ENCODE assay signal across 22 cellular contexts in the genomic region with DNA sequence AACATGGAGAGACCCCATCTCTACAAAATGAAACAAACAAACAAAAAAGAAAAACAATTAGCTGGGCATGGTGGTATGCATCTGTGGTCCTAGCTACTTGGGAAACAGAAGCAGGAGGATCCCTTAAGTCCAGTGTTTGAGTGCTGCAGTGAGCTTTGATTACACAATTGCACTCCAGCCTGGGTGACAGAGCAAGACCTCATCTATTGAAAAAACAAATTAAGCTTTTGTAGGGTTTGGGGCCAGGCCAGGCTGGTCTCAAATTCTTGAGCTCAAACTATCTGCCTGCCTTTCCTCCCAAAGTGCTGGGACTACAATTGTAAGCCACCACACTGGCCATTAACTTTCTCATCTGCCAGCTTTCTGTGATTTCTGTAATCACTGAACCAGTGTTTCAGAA. TPM values are rescaled to one million over a fixed set of nuclear protein-coding genes. Genes with fewer than 3 reads are reported as not detected.
A peak's percentile ranks its signal among the peaks of the same experiment; 100 is the strongest.
DNase-seq lines count a peak whose midpoint lies in the region; FAIRE-seq and TF ChIP-seq lines count a peak whose summit lies in the region.
"Had no signal": no experiment of that assay in that cellular context is flagged by ENCODE, and none has a peak within 500 bp of the region (broad histone marks: within the 10 kb centered on the region; RNA-seq: fewer than 3 reads in every experiment).

No MANE protein-coding gene starts in this region.

- H3K27ac ChIP-seq in astrocyte (ENCODE audit: low read depth, low read length), result no peak overlapping the region
- H3K27ac ChIP-seq in temporal lobe (ENCODE audit: low read depth, low read length), result peak overlapping the region; percentile 79
- H3K27ac ChIP-seq: SJSA1, upper lobe of right lung had no signal

- H3K36me3 Mint-ChIP-seq in activated naive CD4-positive, alpha-beta T cell treated with anti-CD3 and anti-CD28 coated beads, Interleukin-2, amount 10 ng/mL, durations not matched to agents 7 days and 5 days, result peaks cover 57% of the 10 kb centered on the region
- H3K36me3 Mint-ChIP-seq in astrocyte (ENCODE audit: low read depth, unreplicated experiment), result peaks cover 30% of the 10 kb centered on the region

- H3K4me1 Mint-ChIP-seq in activated naive CD4-positive, alpha-beta T cell treated with anti-CD3 and anti-CD28 coated beads, Interleukin-2, amount 10 ng/mL, durations not matched to agents 7 days and 5 days, result peaks cover 3% of the 10 kb centered on the region
- H3K4me1 Mint-ChIP-seq in astrocyte (ENCODE audit: low read depth, unreplicated experiment), result no peaks in the 10 kb centered on the region

- no peaks in the 10 kb centered on the region for H4K20me1 ChIP-seq in astrocyte (ENCODE audit: insufficient read depth, low read length)

- no peak for FAIRE-seq in astrocyte (lab: Jason Lieb, UNC)
- FAIRE-seq: A204.1, H54, keratinocyte had no signal

- H3K27me3 ChIP-seq in astrocyte (ENCODE audit: insufficient read depth, low read length), result no peaks in the 10 kb centered on the region
- H3K27me3 ChIP-seq: SJSA1, upper lobe of right lung had no signal

- no peaks in the 10 kb centered on the region for H3K9me3 Mint-ChIP-seq in activated naive CD4-positive, alpha-beta T cell treated with anti-CD3 and anti-CD28 coated beads, Interleukin-2, amount 10 ng/mL, durations not matched to agents 7 days and 5 days
- H3K9me3 Mint-ChIP-seq in astrocyte (ENCODE audit: unreplicated experiment), result no peaks in the 10 kb centered on the region
- H3K9me3 Mint-ChIP-seq: activated CD4-positive, alpha-beta T cell treated with anti-CD3 and anti-CD28 coated beads, Interleukin-2, amount 10 ng/mL, durations not matched to agents 24 days and 14 days; activated T-cell treated with anti-CD3 and anti-CD28 coated beads, Interleukin-2, amount 50 U/mL, for 72 hours had no signal

- H3K36me3 ChIP-seq in astrocyte (ENCODE audit: insufficient read depth, low read length), result no peaks in the 10 kb centered on the region

- H3K4me1 ChIP-seq in astrocyte (ENCODE audit: insufficient read depth, low read length), result no peaks in the 10 kb centered on the region
- H3K4me1 ChIP-seq: Caco-2, SJSA1, upper lobe of right lung had no signal

- no peaks in the 10 kb centered on the region for H3K27me3 Mint-ChIP-seq in activated naive CD4-positive, alpha-beta T cell treated with anti-CD3 and anti-CD28 coated beads, Interleukin-2, amount 10 ng/mL, durations not matched to agents 7 days and 5 days
- no peaks in the 10 kb centered on the region for H3K27me3 Mint-ChIP-seq in astrocyte (ENCODE audit: low read depth, unreplicated experiment)
- H3K27me3 Mint-ChIP-seq: activated CD4-positive, alpha-beta T cell treated with anti-CD3 and anti-CD28 coated beads, Interleukin-2, amount 10 ng/mL, durations not matched to agents 24 days and 14 days had no signal

- TF ChIP-seq CTCF in astrocyte (IDR thresholded peaks at IDR 0.05; ENCODE audit: insufficient read depth, low read depth, low read length) (no peak), foreskin fibroblast (IDR thresholded peaks at IDR 0.05; ENCODE audit: low read depth, low read length) (no peak)

- H3K27ac Mint-ChIP-seq in activated naive CD4-positive, alpha-beta T cell treated with anti-CD3 and anti-CD28 coated beads, Interleukin-2, amount 10 ng/mL, durations not matched to agents 7 days and 5 days, result peak overlapping the region; percentile 7
- H3K27ac Mint-ChIP-seq in astrocyte (ENCODE audit: unreplicated experiment), result no peak overlapping the region
- H3K27ac Mint-ChIP-seq: activated CD4-positive, alpha-beta T cell treated with anti-CD3 and anti-CD28 coated beads, Interleukin-2, amount 10 ng/mL, durations not matched to agents 24 days and 14 days; activated T-cell treated with anti-CD3 and anti-CD28 coated beads, Interleukin-2, amount 50 U/mL, for 72 hours had no signal

- H3K4me3 ChIP-seq in astrocyte (ENCODE audit: insufficient read depth, low read depth, low read length), result no peak overlapping the region
- no peak overlapping the region for H3K4me3 ChIP-seq in foreskin fibroblast (ENCODE audit: low read depth in 1 of 2, low read length in 2 of 2)
- H3K4me3 ChIP-seq: lung, SJSA1, upper lobe of right lung had no signal

- no peak overlapping the region for H3K4me3 Mint-ChIP-seq in activated naive CD4-positive, alpha-beta T cell treated with anti-CD3 and anti-CD28 coated beads, Interleukin-2, amount 10 ng/mL, durations not matched to agents 7 days and 5 days
- H3K4me3 Mint-ChIP-seq in astrocyte (ENCODE audit: unreplicated experiment), result no peak overlapping the region
- H3K4me3 Mint-ChIP-seq: activated CD4-positive, alpha-beta T cell treated with anti-CD3 and anti-CD28 coated beads, Interleukin-2, amount 10 ng/mL, durations not matched to agents 24 days and 14 days; activated T-cell treated with anti-CD3 and anti-CD28 coated beads, Interleukin-2, amount 50 U/mL, for 72 hours; neural crest cell had no signal

- DNase-seq in activated naive CD4-positive, alpha-beta T cell treated with anti-CD3 and anti-CD28 coated beads, Interleukin-2, amount 10 ng/mL, durations not matched to agents 7 days and 5 days, result no peak
- no peak for DNase-seq in activated naive CD4-positive, alpha-beta T cell (lab: John Stamatoyannopoulos, UW)
- DNase-seq in astrocyte (ENCODE audit: low read depth) (peak; percentile 4), foreskin fibroblast (peak; percentile 46 to 74), HK-2 (ENCODE audit: unreplicated experiment) (no peak)
- no peak for DNase-seq in activated effector memory CD4-positive, alpha-beta T cell treated with anti-CD3 and anti-CD28 coated beads, Interleukin-2, amount 50 U/mL, for 16 hours
- DNase-seq in stimulated activated CD4-positive, alpha-beta T cell treated with anti-CD3 and anti-CD28 coated beads, Interleukin-15, amount 100 ng/mL, for 24 hours, result no peak
- DNase-seq: activated CD4-positive, alpha-beta T cell treated with anti-CD3 and anti-CD28 coated beads, Interleukin-2, amount 10 ng/mL, durations not matched to agents 24 days and 14 days; activated naive CD4-positive, alpha-beta T cell treated with anti-CD3 and anti-CD28 coated beads, Interleukin-2, amount 50 U/mL, for 16 hours; activated T-cell treated with anti-CD3 and anti-CD28 coated beads, Interleukin-2, amount 50 U/mL, for 72 hours; Caco-2; effector CD8-positive, alpha-beta T cell; NCI-H1930; NCI-H526 treated with DMSO at 0.1 percent for 48 hours; upper lobe of right lung had no signal

- CTCF ChIA-PET in activated naive CD4-positive, alpha-beta T cell treated with anti-CD3 and anti-CD28 coated beads, Interleukin-2, amount 10 ng/mL, durations not matched to agents 7 days and 5 days (lab: Charles Lee), result interaction anchor here (1.3 kb wide), 1 partner anchor 24 kb away, joined by 4 read pairs; no protein-coding TSS in a partner anchor

- no peaks in the 10 kb centered on the region for H3K9me3 ChIP-seq in astrocyte (ENCODE audit: insufficient read depth, low read depth, low read length)
- H3K9me3 ChIP-seq: Caco-2, SJSA1, upper lobe of right lung had no signal

- H2AFZ ChIP-seq in astrocyte (ENCODE audit: low read depth, low read length), result no peak overlapping the region

- no peak overlapping the region for H3K4me2 ChIP-seq in astrocyte (ENCODE audit: low read length)

- no peak overlapping the region for H3K9ac ChIP-seq in astrocyte (ENCODE audit: low read length)

- no peaks in the 10 kb centered on the region for H3K79me2 ChIP-seq in astrocyte (ENCODE audit: insufficient read depth, low read length)

RNA-seq across cellular contexts. Expression of gene NIPAL3, which starts 27.2 kb away (rescaled TPM):
- total RNA-seq in astrocyte (45.1 and 47.2 TPM in 2 replicates), temporal lobe (8.1 TPM)

RNA-seq across cellular contexts. Expression of gene STPG1, which starts 29.2 kb away (rescaled TPM):
- total RNA-seq in astrocyte (9.2 and 9.5 TPM in 2 replicates), temporal lobe (2.5 TPM)

RNA-seq across cellular contexts. Expression of gene RCAN3, which starts 59.9 kb away (rescaled TPM):
- total RNA-seq in astrocyte, result 15.4 and 17.7 TPM in 2 replicates
- total RNA-seq in temporal lobe, result 13.0 TPM

Comparison
In these comparisons a context has a peak if more than half of its experiments do, and no peak if none do; other contexts are left out.
1. DNase-seq: peak in astrocyte (single experiment) and foreskin fibroblast (2 of 2); none in activated naive CD4-positive, alpha-beta T cell treated with anti-CD3 and anti-CD28 coated beads, Interleukin-2, amount 10 ng/mL, durations not matched to agents 7 days and 5 days (single experiment), activated naive CD4-positive, alpha-beta T cell (0 of 4), activated effector memory CD4-positive, alpha-beta T cell treated with anti-CD3 and anti-CD28 coated beads, Interleukin-2, amount 50 U/mL, for 16 hours (single experiment), HK-2 (single experiment) and stimulated activated CD4-positive, alpha-beta T cell treated with anti-CD3 and anti-CD28 coated beads, Interleukin-15, amount 100 ng/mL, for 24 hours (single experiment).